12 cellular contexts compared by ENCODE assay signal in the genomic region with DNA sequence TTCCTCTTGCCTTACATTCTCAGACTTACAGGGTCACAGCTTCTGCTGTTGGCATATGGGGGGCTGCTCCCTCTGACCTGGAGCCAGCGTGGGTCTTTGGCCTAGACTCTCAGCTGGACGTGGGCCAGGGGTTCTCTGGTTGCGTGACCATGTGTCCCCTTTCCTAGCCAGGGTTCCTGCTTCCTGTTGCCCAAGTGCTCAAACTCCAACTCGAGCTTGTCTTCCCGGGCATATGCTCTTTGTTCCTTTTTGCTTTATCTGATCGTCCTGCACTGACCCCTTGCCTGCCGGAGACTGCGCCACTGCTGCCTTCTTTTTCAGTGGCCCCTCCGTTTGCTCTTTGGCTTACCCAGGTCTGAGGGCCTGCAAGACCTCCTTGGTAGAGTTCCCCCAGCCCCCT. TPM values are rescaled to one million over a fixed set of nuclear protein-coding genes. Genes with fewer than 3 reads are reported as not detected.
DNase-seq lines count a peak whose midpoint lies in the region; ATAC-seq and TF ChIP-seq lines count a peak whose summit lies in the region.
"Had no signal": no experiment of that assay in that cellular context is flagged by ENCODE, and none has a peak within 500 bp of the region (broad histone marks: within the 10 kb centered on the region; RNA-seq: fewer than 3 reads in every experiment).

No MANE protein-coding gene starts in this region.

- H3K36me3 ChIP-seq in tibial nerve = peaks cover 0 to 29% (median 0%) of the 10 kb centered on the region in 3 donors

- peak in 1 of 2 donors; percentile 5 for ATAC-seq in activated naive CD4-positive, alpha-beta T cell treated with anti-CD3 and anti-CD28 coated beads, Interleukin-2, amount 50 U/mL, for 72 hours
- peak; percentile 15 for ATAC-seq in HG02798 (IDR thresholded peaks at IDR 0.05; ENCODE audit: poor library complexity, unreplicated experiment)
- ATAC-seq in T-cell (replicated peaks in 1 of 4) = no peak
- ATAC-seq in GM21515 (IDR thresholded peaks at IDR 0.05; ENCODE audit: unreplicated experiment) = no peak
- ATAC-seq: upper lobe of right lung had no signal

- WGBS in tibial nerve, 2 donors = 82 to 88% methylated on average over 9 of the region's 9 CpGs

- no peak for DNase-seq in activated naive CD4-positive, alpha-beta T cell treated with anti-CD3 and anti-CD28 coated beads, Interleukin-2, amount 50 U/mL, for 72 hours (ENCODE audit: low spot score in 2 of 2)
- DNase-seq in activated naive CD4-positive, alpha-beta T cell treated with anti-CD3 and anti-CD28 coated beads, Interleukin-2, amount 50 U/mL, for 16 hours = no peak
- no peak for DNase-seq in T-cell
- DNase-seq in tibial nerve (ENCODE audit: low spot score in 2 of 2) = no peak
- no peak for DNase-seq in stimulated activated CD4-positive, alpha-beta T cell treated with anti-CD3 and anti-CD28 coated beads, Interleukin-12 subunit alpha, Interleukin-12 subunit beta, amount 100 ng/mL, for 4 hours
- DNase-seq: NCI-H2081 treated with DMSO at 0.1 percent for 48 hours, spleen, upper lobe of right lung had no signal

- H3K27me3 ChIP-seq in tibial nerve = no peaks in the 10 kb centered on the region
- H3K27me3 ChIP-seq: spleen, upper lobe of right lung had no signal

- no peak overlapping the region for H3K27ac ChIP-seq in tibial nerve
- H3K27ac ChIP-seq: upper lobe of right lung had no signal

- POLR2A ChIA-PET in T-cell (lab: Charles Lee) = no interaction called here

- H3K9me3 Mint-ChIP-seq in activated naive CD4-positive, alpha-beta T cell treated with anti-CD3 and anti-CD28 coated beads, Interleukin-2, amount 50 U/mL, for 72 hours = peaks cover 0 to 6% of the 10 kb centered on the region in 2 donors
- H3K9me3 Mint-ChIP-seq in T-cell = no peaks in the 10 kb centered on the region
- no peaks in the 10 kb centered on the region for H3K9me3 Mint-ChIP-seq in stimulated activated naive CD8-positive, alpha-beta T cell treated with anti-CD3 and anti-CD28 coated beads, Interleukin-15, Interleukin-2, amounts not matched to agents 100 ng/mL and 50 ng/mL, for 24 hours
- H3K9me3 Mint-ChIP-seq: memory B cell had no signal

- TF ChIP-seq POLR2A in tibial nerve (IDR thresholded peaks at IDR 0.05) = no peak

- H3K27me3 Mint-ChIP-seq in T-cell = no peaks in the 10 kb centered on the region
- no peaks in the 10 kb centered on the region for H3K27me3 Mint-ChIP-seq in stimulated activated naive CD8-positive, alpha-beta T cell treated with anti-CD3 and anti-CD28 coated beads, Interleukin-15, Interleukin-2, amounts not matched to agents 100 ng/mL and 50 ng/mL, for 24 hours
- H3K27me3 Mint-ChIP-seq: memory B cell had no signal

- H3K36me3 Mint-ChIP-seq in activated naive CD4-positive, alpha-beta T cell treated with anti-CD3 and anti-CD28 coated beads, Interleukin-2, amount 50 U/mL, for 72 hours = peaks cover 34 to 55% of the 10 kb centered on the region in 2 donors
- H3K36me3 Mint-ChIP-seq in T-cell = peaks cover 57% of the 10 kb centered on the region
- peaks cover 74% of the 10 kb centered on the region for H3K36me3 Mint-ChIP-seq in stimulated activated naive CD8-positive, alpha-beta T cell treated with anti-CD3 and anti-CD28 coated beads, Interleukin-15, Interleukin-2, amounts not matched to agents 100 ng/mL and 50 ng/mL, for 24 hours (ENCODE audit: low read depth)

- H3K27ac Mint-ChIP-seq in activated naive CD4-positive, alpha-beta T cell treated with anti-CD3 and anti-CD28 coated beads, Interleukin-2, amount 50 U/mL, for 72 hours = peak overlapping the region; percentile 19 to 63
- peak overlapping the region; percentile 59 to 65 for H3K27ac Mint-ChIP-seq in T-cell
- H3K27ac Mint-ChIP-seq in stimulated activated naive CD8-positive, alpha-beta T cell treated with anti-CD3 and anti-CD28 coated beads, Interleukin-15, Interleukin-2, amounts not matched to agents 100 ng/mL and 50 ng/mL, for 24 hours = peak overlapping the region; percentile 27
- H3K27ac Mint-ChIP-seq: memory B cell had no signal

- H3K4me1 ChIP-seq in tibial nerve = no peaks in the 10 kb centered on the region
- H3K4me1 ChIP-seq: upper lobe of right lung had no signal

- H3K4me1 Mint-ChIP-seq in T-cell = peaks cover 62 to 64% (median 62%) of the 10 kb centered on the region in 3 donors
- H3K4me1 Mint-ChIP-seq in stimulated activated naive CD8-positive, alpha-beta T cell treated with anti-CD3 and anti-CD28 coated beads, Interleukin-15, Interleukin-2, amounts not matched to agents 100 ng/mL and 50 ng/mL, for 24 hours (ENCODE audit: low read depth) = peaks cover 87% of the 10 kb centered on the region

- CTCF ChIA-PET in T-cell (lab: Charles Lee) = interaction anchor here in 1 of 2 donors (1.2 kb wide), 1 partner anchor 63 kb away, joined by 4 read pairs; no protein-coding TSS in a partner anchor

- no peak overlapping the region for H3K4me3 Mint-ChIP-seq in T-cell
- no peak overlapping the region for H3K4me3 Mint-ChIP-seq in stimulated activated naive CD8-positive, alpha-beta T cell treated with anti-CD3 and anti-CD28 coated beads, Interleukin-15, Interleukin-2, amounts not matched to agents 100 ng/mL and 50 ng/mL, for 24 hours
- H3K4me3 Mint-ChIP-seq: memory B cell had no signal

- no peak overlapping the region for H3K4me3 ChIP-seq in tibial nerve
- H3K4me3 ChIP-seq: spleen, upper lobe of right lung had no signal

- H3K9me3 ChIP-seq in tibial nerve = no peaks in the 10 kb centered on the region
- H3K9me3 ChIP-seq: spleen, upper lobe of right lung had no signal

- TF ChIP-seq EP300 in tibial nerve (IDR thresholded peaks at IDR 0.05) = no peak

- TF ChIP-seq CTCF in tibial nerve (IDR thresholded peaks at IDR 0.05) = no peak

RNA-seq across cellular contexts. Expression of gene GPR183, which starts 25.3 kb away (rescaled TPM):
- 10 to 100 TPM; 55.0 to 55.4 TPM for total RNA-seq in activated naive CD4-positive, alpha-beta T cell treated with anti-CD3 and anti-CD28 coated beads, Interleukin-2, amount 50 U/mL, for 72 hours
- total RNA-seq in T-cell (100 to 1,000 TPM in 3 of 5 donors, 10 to 100 TPM in 2; 69.9 to 152 (median 100) TPM), tibial nerve (10 to 100 TPM in 3 of 4 donors, 1 to 10 TPM in 1; 6.3 to 20.4 (median 13.1) TPM)
